In genomic region chr1:51986718-51987117, GRCh38 we compare ENCODE assay signal across 19 cellular contexts. TPM values are rescaled to one million over a fixed set of nuclear protein-coding genes. Genes with fewer than 3 reads are reported as not detected.
DNase-seq lines count a peak whose midpoint lies in the region; ATAC-seq and TF ChIP-seq lines count a peak whose summit lies in the region.
"Had no signal": no experiment of that assay in that cellular context is flagged by ENCODE, and none has a peak within 500 bp of the region (broad histone marks: within the 10 kb centered on the region; RNA-seq: fewer than 3 reads in every experiment).

No MANE protein-coding gene starts in this region.

- no peak overlapping the region for H4K8ac ChIP-seq in mesenchymal stem cell (ENCODE audit: low read length)

- no peak overlapping the region for H3K14ac ChIP-seq in mesenchymal stem cell (ENCODE audit: low read length in 2 of 2)

- H3K4me2 ChIP-seq in mesenchymal stem cell (ENCODE audit: low read length, poor library complexity, severe bottlenecking), result no peak overlapping the region
- H3K4me2 ChIP-seq: A549 had no signal

- H3K27me3 ChIP-seq in BE2C (no peaks in the 10 kb centered on the region), NT2/D1 (ENCODE audit: insufficient read depth, insufficient read length) (peaks cover 3% of the 10 kb centered on the region), mesenchymal stem cell (ENCODE audit: control insufficient read depth in 1 of 2, insufficient read depth in 1 of 2, low read length in 2 of 2) (peaks cover 0 to 8% of the 10 kb centered on the region in 2 experiments), foreskin keratinocyte (no peaks in the 10 kb centered on the region)
- H3K27me3 ChIP-seq: Peyer's patch had no signal

- POLR2A ChIA-PET in HEK293 (lab: Yijun Ruan, JAX), result no interaction called here

- H2BK120ac ChIP-seq in mesenchymal stem cell (ENCODE audit: low read depth, low read length), result no peak overlapping the region

- no peak overlapping the region for H2AK5ac ChIP-seq in mesenchymal stem cell (ENCODE audit: low read length, severe bottlenecking)

- no peak overlapping the region for H3K23ac ChIP-seq in mesenchymal stem cell (ENCODE audit: low read length in 2 of 2)

- no peak overlapping the region for H3K27ac ChIP-seq in HEK293 (ENCODE audit: extremely low read depth, low read depth, low read length)
- peak overlapping the region; percentile 8 for H3K27ac ChIP-seq in mesenchymal stem cell (ENCODE audit: low read length, poor library complexity, severe bottlenecking)
- no peak overlapping the region for H3K27ac ChIP-seq in coronary artery
- H3K27ac ChIP-seq in foreskin keratinocyte, result no peak overlapping the region
- H3K27ac ChIP-seq: A549, Peyer's patch had no signal

- WGBS in mesenchymal stem cell, result 81% methylated on average over 4 of the region's 4 CpGs

- ATAC-seq in foreskin keratinocyte, result no peak
- no peak for ATAC-seq in HG02623 (IDR thresholded peaks at IDR 0.05; ENCODE audit: unreplicated experiment)
- ATAC-seq: A549; CD8-positive, alpha-beta T cell had no signal

- H3K4me1 ChIP-seq in BE2C, result peaks cover 3% of the 10 kb centered on the region; the same call in 1 of the 2 replicates
- no peaks in the 10 kb centered on the region for H3K4me1 ChIP-seq in HEK293 (ENCODE audit: control insufficient read depth, insufficient read depth, low read length)
- peaks cover 4% of the 10 kb centered on the region for H3K4me1 ChIP-seq in NT2/D1 (ENCODE audit: insufficient read depth, insufficient read length)
- peaks cover 13% of the 10 kb centered on the region for H3K4me1 ChIP-seq in mesenchymal stem cell (ENCODE audit: control insufficient read depth, insufficient read depth, low read depth, low read length)
- no peaks in the 10 kb centered on the region for H3K4me1 ChIP-seq in foreskin keratinocyte
- H3K4me1 ChIP-seq: A549, HAP-1 had no signal

- no peak overlapping the region for H4K91ac ChIP-seq in mesenchymal stem cell (ENCODE audit: low read length)

- CTCF ChIA-PET in HEK293 (lab: Yijun Ruan, JAX), result interaction anchor here (1.0 to 1.6 kb wide), 2 partner anchors 89 to 90 kb away, joined by 3 read pairs; no protein-coding TSS in a partner anchor

- no peak overlapping the region for H2BK12ac ChIP-seq in mesenchymal stem cell (ENCODE audit: low read length in 2 of 2)

- H3K9me3 ChIP-seq in BE2C (no peaks in the 10 kb centered on the region), HEK293 (ENCODE audit: control insufficient read depth, insufficient read depth, low read depth, low read length) (no peaks in the 10 kb centered on the region), NT2/D1 (ENCODE audit: insufficient read depth, low read length) (no peaks in the 10 kb centered on the region), mesenchymal stem cell (ENCODE audit: control insufficient read depth, low read length) (no peaks in the 10 kb centered on the region)
- H3K9me3 ChIP-seq: A549, HAP-1, Peyer's patch had no signal

- H3K4me3 ChIP-seq in BE2C (ENCODE audit: low read depth, low read length) (no peak overlapping the region), HEK293 (ENCODE audit: low read depth, low read length) (no peak overlapping the region), NT2/D1 (ENCODE audit: insufficient read length, low read depth) (no peak overlapping the region), mesenchymal stem cell (ENCODE audit: insufficient read depth in 1 of 2, low read depth in 1 of 2, low read length in 2 of 2) (no peak overlapping the region), coronary artery (no peak overlapping the region)
- H3K4me3 ChIP-seq: A549, HAP-1, Peyer's patch had no signal

- H2BK5ac ChIP-seq in mesenchymal stem cell (ENCODE audit: low read depth, low read length, poor library complexity, severe bottlenecking), result no peak overlapping the region

- H3K18ac ChIP-seq in mesenchymal stem cell (ENCODE audit: low read depth in 1 of 2, low read length in 2 of 2), result no peak overlapping the region

- H3K4ac ChIP-seq in mesenchymal stem cell (ENCODE audit: low read depth in 1 of 2, low read length in 2 of 2), result no peak overlapping the region

- H3K79me1 ChIP-seq in mesenchymal stem cell (replicated peaks; ENCODE audit: low read length, poor library complexity, severe bottlenecking), result peaks cover 18% of the 10 kb centered on the region

- peak overlapping the region; percentile 13 for H3K9ac ChIP-seq in NT2/D1 (ENCODE audit: insufficient read length, low read depth)
- H3K9ac ChIP-seq in mesenchymal stem cell (ENCODE audit: low read length), result no peak overlapping the region

- peak; percentile 25 for DNase-seq in BE2C
- no peak for DNase-seq in NT2/D1 (ENCODE audit: low read depth, low spot score)
- DNase-seq in mesenchymal stem cell, result no peak
- no peak for DNase-seq in coronary artery (ENCODE audit: low spot score)
- DNase-seq in NCI-H226, result no peak
- DNase-seq in foreskin keratinocyte, result no peak
- DNase-seq: AML-193; CD8-positive, alpha-beta T cell; DND-41; GF-D8; NCI-H1436 treated with DMSO at 0.1 percent for 48 hours; NCI-H446 treated with DMSO at 0.1 percent for 48 hours; NCI-H774; Peyer's patch; SHP77 had no signal

- TF ChIP-seq CTCF in BE2C (IDR thresholded peaks at IDR 0.05; ENCODE audit: low read depth, low read length) (no peak), HEK293 (tag by site-specific recombination; IDR thresholded peaks at IDR 0.05) (no peak), coronary artery (IDR thresholded peaks at IDR 0.05) (no peak), foreskin keratinocyte (conservative IDR thresholded peaks at IDR 0.05) (no peak)

- no peaks in the 10 kb centered on the region for H3K36me3 ChIP-seq in BE2C
- H3K36me3 ChIP-seq in HEK293 (ENCODE audit: control insufficient read depth in 2 of 2, insufficient read depth in 1 of 2, low read length in 2 of 2), result no peaks in the 10 kb centered on the region
- peaks cover 20% of the 10 kb centered on the region for H3K36me3 ChIP-seq in NT2/D1 (ENCODE audit: insufficient read depth, insufficient read length, low read length)
- H3K36me3 ChIP-seq in mesenchymal stem cell (ENCODE audit: control insufficient read depth in 1 of 2, insufficient read depth in 2 of 2, low read depth in 1 of 2, low read length in 2 of 2), result peaks cover 0 to 7% of the 10 kb centered on the region in 2 experiments
- H3K36me3 ChIP-seq: Peyer's patch had no signal

- no peak overlapping the region for H2AFZ ChIP-seq in mesenchymal stem cell (ENCODE audit: low read depth, low read length)

- H2BK15ac ChIP-seq in mesenchymal stem cell (ENCODE audit: low read depth, poor library complexity, severe bottlenecking), result no peak overlapping the region

TF ChIP-seq in HEK293, 187 proteins besides CTCF, POLR2A, EP300 and RAD21:
- no peak for TF ChIP-seq ZNF426 (tag by site-specific recombination; IDR thresholded peaks at IDR 0.05)
- TF ChIP-seq BCL6B (tag by site-specific recombination; IDR thresholded peaks at IDR 0.05), result no peak
- TF ChIP-seq ZBTB48 (tag by site-specific recombination; IDR thresholded peaks at IDR 0.05), result no peak
- TF ChIP-seq ZIC2 (tag by site-specific recombination; IDR thresholded peaks at IDR 0.05), result peak; percentile 85
- TF ChIP-seq MEIS1 (CRISPR knock-in tag; IDR thresholded peaks at IDR 0.05; ENCODE audit: borderline replicate concordance), result no peak
- TF ChIP-seq, protein P1, sequence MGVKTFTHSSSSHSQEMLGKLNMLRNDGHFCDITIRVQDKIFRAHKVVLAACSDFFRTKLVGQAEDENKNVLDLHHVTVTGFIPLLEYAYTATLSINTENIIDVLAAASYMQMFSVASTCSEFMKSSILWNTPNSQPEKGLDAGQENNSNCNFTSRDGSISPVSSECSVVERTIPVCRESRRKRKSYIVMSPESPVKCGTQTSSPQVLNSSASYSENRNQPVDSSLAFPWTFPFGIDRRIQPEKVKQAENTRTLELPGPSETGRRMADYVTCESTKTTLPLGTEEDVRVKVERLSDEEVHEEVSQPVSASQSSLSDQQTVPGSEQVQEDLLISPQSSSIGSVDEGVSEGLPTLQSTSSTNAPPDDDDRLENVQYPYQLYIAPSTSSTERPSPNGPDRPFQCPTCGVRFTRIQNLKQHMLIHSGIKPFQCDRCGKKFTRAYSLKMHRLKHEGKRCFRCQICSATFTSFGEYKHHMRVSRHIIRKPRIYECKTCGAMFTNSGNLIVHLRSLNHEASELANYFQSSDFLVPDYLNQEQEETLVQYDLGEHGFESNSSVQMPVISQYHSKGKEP (tag by site-specific recombination; IDR thresholded peaks at IDR 0.05), result peak; percentile 75; the same call in 1 of the 2 replicates

RNA-seq across cellular contexts. Expression of gene RAB3B, which starts 3.8 kb away (rescaled TPM):
- polyA plus RNA-seq in BE2C (2012; ENCODE audit: insufficient read depth, insufficient read length, low read depth), result 0.06 TPM
- 5.2 TPM for polyA plus RNA-seq in mesenchymal stem cell (2013, experiment 1 of 2)
- polyA plus RNA-seq in mesenchymal stem cell (2013, experiment 2 of 2), result 4.9 TPM
- 14.8 and 17.9 TPM in 2 replicates for total RNA-seq in foreskin keratinocyte
- 2.7 and 4.0 TPM in 2 replicates for polyA plus RNA-seq in foreskin keratinocyte
- total RNA-seq: CD8-positive, alpha-beta T cell had no signal

RNA-seq across cellular contexts. Expression of gene KTI12, which starts 46.9 kb away (rescaled TPM):
- 17.6 TPM for polyA plus RNA-seq in BE2C (2012; ENCODE audit: insufficient read depth, insufficient read length, low read depth)
- polyA plus RNA-seq in mesenchymal stem cell (2013, experiment 1 of 2), result 9.0 TPM
- 8.4 TPM for polyA plus RNA-seq in mesenchymal stem cell (2013, experiment 2 of 2)
- total RNA-seq in foreskin keratinocyte, result 11.9 and 12.0 TPM in 2 replicates
- 12.3 and 12.8 TPM in 2 replicates for polyA plus RNA-seq in foreskin keratinocyte
